Comparison of ENCODE assay signal across 8 cellular contexts in genomic region chr17:44830359-44831269, GRCh38. TPM values are rescaled to one million over a fixed set of nuclear protein-coding genes. Genes with fewer than 3 reads are reported as not detected.
A peak's percentile ranks its signal among the peaks of the same experiment; 100 is the strongest.
DNase-seq lines count a peak whose midpoint lies in the region.

No MANE protein-coding gene starts in this region.

- H3K36me3 ChIP-seq in muscle layer of colon (ENCODE audit: insufficient read depth, low read length) (no peaks in the 10 kb centered on the region), urinary bladder (ENCODE audit: insufficient read depth) (no peaks in the 10 kb centered on the region)

- 4% methylated on average over 57 of the region's 58 CpGs for WGBS in urinary bladder

- H3K4me3 ChIP-seq in muscle layer of colon (ENCODE audit: low read depth in 1 of 2, low read length in 2 of 2): peak overlapping the region; percentile 42 to 80
- peak overlapping the region; percentile 86 for H3K4me3 ChIP-seq in urinary bladder (ENCODE audit: low read depth, low read length)

- H3K27ac ChIP-seq in epithelial cell of prostate: peak overlapping the region; percentile 79
- peak overlapping the region; percentile 82 for H3K27ac ChIP-seq in muscle layer of colon (ENCODE audit: low read depth, low read length)
- peak overlapping the region; percentile 70 for H3K27ac ChIP-seq in urinary bladder (ENCODE audit: low read depth)

- peaks cover 0 to 11% of the 10 kb centered on the region in 2 donors for H3K27me3 ChIP-seq in muscle layer of colon (ENCODE audit: control insufficient read depth in 1 of 2, insufficient read depth in 2 of 2, low read length in 2 of 2)

- no peaks in the 10 kb centered on the region for H3K9me3 ChIP-seq in muscle layer of colon (ENCODE audit: low read length)

- peak; percentile 25 for DNase-seq in stimulated activated CD4-positive, alpha-beta T cell treated with anti-CD3 and anti-CD28 coated beads, Interleukin-12 subunit alpha, Interleukin-12 subunit beta, amount 100 ng/mL, for 4 hours
- DNase-seq in stimulated activated CD4-positive, alpha-beta T cell treated with anti-CD3 and anti-CD28 coated beads, Interleukin-1b, Interleukin-23, amount 100 ng/mL, for 48 hours: no peak
- DNase-seq in activated CD4-positive, alpha-beta T cell treated with anti-CD3 and anti-CD28 coated beads for 4 hours: peak; percentile 28 to 29
- DNase-seq in epithelial cell of prostate (ENCODE audit: low read depth, low spot score): no peak
- no peak for DNase-seq in activated effector memory CD4-positive, alpha-beta T cell treated with Interleukin-2 at 50 U/mL for 16 hours
- DNase-seq in NCI-H2171 (lab: John Stamatoyannopoulos, UW): no peak

- no peaks in the 10 kb centered on the region for H3K4me1 ChIP-seq in muscle layer of colon (ENCODE audit: insufficient read depth, low read length)
- no peaks in the 10 kb centered on the region for H3K4me1 ChIP-seq in urinary bladder (ENCODE audit: insufficient read depth)

- no peak overlapping the region for H3K9ac ChIP-seq in muscle layer of colon (ENCODE audit: low read length)

RNA-seq across cellular contexts. Expression of gene GJC1, which starts 0.5 kb away (rescaled TPM):
- 63.2 TPM for total RNA-seq in urinary bladder
- 21.8 TPM for polyA plus RNA-seq in urinary bladder

RNA-seq across cellular contexts. Expression of gene HIGD1B, which starts 17.1 kb away (rescaled TPM):
- total RNA-seq in urinary bladder: 2.1 TPM
- 9.6 TPM for polyA plus RNA-seq in urinary bladder

Comparison
In these comparisons a context has a peak if more than half of its experiments do, and no peak if none do; other contexts are left out.
1. DNase-seq: peak in stimulated activated CD4-positive, alpha-beta T cell treated with anti-CD3 and anti-CD28 coated beads, Interleukin-12 subunit alpha, Interleukin-12 subunit beta, amount 100 ng/mL, for 4 hours (single experiment) and activated CD4-positive, alpha-beta T cell treated with anti-CD3 and anti-CD28 coated beads for 4 hours (2 of 2); none in stimulated activated CD4-positive, alpha-beta T cell treated with anti-CD3 and anti-CD28 coated beads, Interleukin-1b, Interleukin-23, amount 100 ng/mL, for 48 hours (single experiment), epithelial cell of prostate (single experiment), activated effector memory CD4-positive, alpha-beta T cell treated with Interleukin-2 at 50 U/mL for 16 hours (single experiment) and NCI-H2171 (single experiment).
2. Peak in every context shown above with its lines, with median percentiles within 50 percentile points of each other: H3K27ac ChIP-seq.